ENCODE assay signal across 27 cellular contexts in the genomic region with DNA sequence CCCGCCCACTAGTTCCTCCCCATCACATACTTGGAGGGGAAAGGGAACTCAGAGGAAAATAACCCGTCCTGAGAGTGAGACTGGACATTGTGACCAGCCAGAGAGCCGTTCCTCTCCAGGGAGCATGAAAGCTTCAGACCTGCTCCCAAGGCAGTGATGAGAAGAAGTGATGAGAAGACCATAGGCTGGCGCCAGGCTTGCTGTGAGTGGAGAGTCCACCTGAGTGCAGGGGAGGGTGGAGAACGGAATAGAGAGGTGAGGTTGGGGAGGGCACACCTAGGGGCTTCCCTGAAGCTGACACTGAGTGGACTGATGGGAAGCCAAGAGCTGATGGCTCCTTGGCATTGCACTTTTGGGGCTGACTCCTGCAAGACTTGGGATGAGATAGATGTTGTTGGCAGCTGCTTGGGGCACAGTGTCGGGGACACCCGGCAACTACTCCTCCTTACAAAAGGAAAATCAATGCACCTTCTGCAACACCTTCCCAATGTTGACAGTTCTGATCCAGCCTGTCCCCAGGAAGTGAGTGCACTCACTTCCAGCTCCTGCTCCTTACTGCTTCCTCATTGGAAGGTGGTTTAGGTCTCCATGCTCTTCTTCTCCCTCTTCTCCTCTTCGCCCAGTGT.
"Had no signal": no experiment of that assay in that cellular context is flagged by ENCODE, and none has a peak within 500 bp of the region (broad histone marks: within the 10 kb centered on the region; RNA-seq: fewer than 3 reads in every experiment).

No MANE protein-coding gene starts in this region.

- H3K4me1 Mint-ChIP-seq: activated CD4-positive, alpha-beta memory T cell treated with anti-CD3 and anti-CD28 coated beads, Interleukin-2, amount 10 ng/mL, durations not matched to agents 7 days and 5 days; activated CD4-positive, alpha-beta T cell treated with anti-CD3 and anti-CD28 coated beads for 36 hours; activated CD4-positive, alpha-beta T cell treated with anti-CD3 and anti-CD28 coated beads, Interleukin-2, amount 10 ng/mL, durations not matched to agents 7 days and 5 days; activated CD8-positive, alpha-beta memory T cell treated with anti-CD3 and anti-CD28 coated beads, Interleukin-2, amount 10 ng/mL, durations not matched to agents 7 days and 5 days; activated naive CD4-positive, alpha-beta T cell treated with anti-CD3 and anti-CD28 coated beads, Interleukin-2, amount 10 ng/mL, durations not matched to agents 7 days and 5 days; activated naive CD8-positive, alpha-beta T cell treated with anti-CD3 and anti-CD28 coated beads, Interleukin-2, amount 10 ng/mL, durations not matched to agents 7 days and 5 days; brain had no signal

- ATAC-seq: activated CD4-positive, alpha-beta T cell treated with anti-CD3 and anti-CD28 coated beads for 36 hours; activated CD8-positive, alpha-beta memory T cell treated with anti-CD3 and anti-CD28 coated beads, Interleukin-2, amount 10 ng/mL, durations not matched to agents 7 days and 5 days; activated naive CD4-positive, alpha-beta T cell treated with anti-CD3 and anti-CD28 coated beads, Interleukin-2, amount 50 U/mL, for 72 hours; activated T-cell treated with anti-CD3 and anti-CD28 coated beads, Interleukin-2, amount 50 U/mL, for 72 hours had no signal

- H3K4me3 ChIP-seq: ascending aorta, breast epithelium, cardiac muscle cell, colonic mucosa had no signal

- H3K36me3 Mint-ChIP-seq: activated CD8-positive, alpha-beta memory T cell treated with anti-CD3 and anti-CD28 coated beads, Interleukin-2, amount 10 ng/mL, durations not matched to agents 7 days and 5 days; activated naive CD4-positive, alpha-beta T cell treated with anti-CD3 and anti-CD28 coated beads, Interleukin-2, amount 10 ng/mL, durations not matched to agents 7 days and 5 days; activated naive CD4-positive, alpha-beta T cell treated with anti-CD3 and anti-CD28 coated beads, Interleukin-2, amount 50 U/mL, for 72 hours; activated naive CD8-positive, alpha-beta T cell treated with anti-CD3 and anti-CD28 coated beads, Interleukin-2, amount 10 ng/mL, durations not matched to agents 7 days and 5 days; brain had no signal

- H3K4me1 ChIP-seq: ascending aorta, breast epithelium, colonic mucosa had no signal

- H3K27ac Mint-ChIP-seq: activated CD4-positive, alpha-beta memory T cell treated with anti-CD3 and anti-CD28 coated beads, Interleukin-2, amount 10 ng/mL, durations not matched to agents 7 days and 5 days; activated CD4-positive, alpha-beta T cell treated with anti-CD3 and anti-CD28 coated beads for 36 hours; activated CD4-positive, alpha-beta T cell treated with anti-CD3 and anti-CD28 coated beads, Interleukin-2, amount 10 ng/mL, durations not matched to agents 7 days and 5 days; activated CD8-positive, alpha-beta memory T cell treated with anti-CD3 and anti-CD28 coated beads, Interleukin-2, amount 10 ng/mL, durations not matched to agents 7 days and 5 days; activated naive CD4-positive, alpha-beta T cell treated with anti-CD3 and anti-CD28 coated beads, Interleukin-2, amount 10 ng/mL, durations not matched to agents 7 days and 5 days; activated naive CD4-positive, alpha-beta T cell treated with anti-CD3 and anti-CD28 coated beads, Interleukin-2, amount 50 U/mL, for 72 hours; activated naive CD8-positive, alpha-beta T cell treated with anti-CD3 and anti-CD28 coated beads, Interleukin-2, amount 10 ng/mL, durations not matched to agents 7 days and 5 days; activated T-cell treated with anti-CD3 and anti-CD28 coated beads, Interleukin-2, amount 50 U/mL, for 24 hours; activated T-cell treated with anti-CD3 and anti-CD28 coated beads, Interleukin-2, amount 50 U/mL, for 72 hours; brain had no signal

- H3K4me3 Mint-ChIP-seq: activated CD4-positive, alpha-beta memory T cell treated with anti-CD3 and anti-CD28 coated beads, Interleukin-2, amount 10 ng/mL, durations not matched to agents 7 days and 5 days; activated CD4-positive, alpha-beta T cell treated with anti-CD3 and anti-CD28 coated beads for 36 hours; activated CD4-positive, alpha-beta T cell treated with anti-CD3 and anti-CD28 coated beads, Interleukin-2, amount 10 ng/mL, durations not matched to agents 7 days and 5 days; activated CD8-positive, alpha-beta memory T cell treated with anti-CD3 and anti-CD28 coated beads, Interleukin-2, amount 10 ng/mL, durations not matched to agents 7 days and 5 days; activated naive CD4-positive, alpha-beta T cell treated with anti-CD3 and anti-CD28 coated beads, Interleukin-2, amount 10 ng/mL, durations not matched to agents 7 days and 5 days; activated naive CD8-positive, alpha-beta T cell treated with anti-CD3 and anti-CD28 coated beads, Interleukin-2, amount 10 ng/mL, durations not matched to agents 7 days and 5 days; activated T-cell treated with anti-CD3 and anti-CD28 coated beads, Interleukin-2, amount 50 U/mL, for 24 hours; activated T-cell treated with anti-CD3 and anti-CD28 coated beads, Interleukin-2, amount 50 U/mL, for 72 hours; brain had no signal

- DNase-seq: activated CD4-positive, alpha-beta memory T cell treated with anti-CD3 and anti-CD28 coated beads, Interleukin-2, amount 10 ng/mL, durations not matched to agents 7 days and 5 days; activated CD4-positive, alpha-beta T cell treated with anti-CD3 and anti-CD28 coated beads for 36 hours; activated CD4-positive, alpha-beta T cell treated with anti-CD3 and anti-CD28 coated beads, Interleukin-2, amount 10 ng/mL, durations not matched to agents 7 days and 5 days; activated CD4-positive, alpha-beta T cell treated with anti-CD3 and anti-CD28 coated beads, Interleukin-2, amount 50 U/mL, for 4 hours; activated CD4-positive, CD25-positive, alpha-beta regulatory T cell; activated CD4-positive, CD25-positive, alpha-beta regulatory T cell treated with anti-CD3 and anti-CD28 coated beads, Interleukin-2, amount 50 U/mL, for 72 hours; activated CD8-positive, alpha-beta memory T cell treated with anti-CD3 and anti-CD28 coated beads, Interleukin-2, amount 10 ng/mL, durations not matched to agents 7 days and 5 days; activated CD8-positive, alpha-beta memory T cell treated with anti-CD3 and anti-CD28 coated beads, Interleukin-2, amount 50 U/mL, for 48 hours; activated gamma-delta T cell; activated naive CD4-positive, alpha-beta T cell; activated naive CD4-positive, alpha-beta T cell treated with anti-CD3 and anti-CD28 coated beads, Interleukin-2, amount 10 ng/mL, durations not matched to agents 7 days and 5 days; activated naive CD8-positive, alpha-beta T cell treated with anti-CD3 and anti-CD28 coated beads, Interleukin-2, amount 10 ng/mL, durations not matched to agents 7 days and 5 days; activated T-cell treated with anti-CD3 and anti-CD28 coated beads for 4 hours; activated T-cell treated with anti-CD3 and anti-CD28 coated beads, Interleukin-2, amount 50 U/mL, for 24 hours; activated T-cell treated with anti-CD3 and anti-CD28 coated beads, Interleukin-2, amount 50 U/mL, for 72 hours; central memory CD4-positive, alpha-beta T cell; cerebellar nuclear complex; colonic mucosa; effector CD8-positive, alpha-beta T cell; foreskin fibroblast; T-helper 2 cell had no signal

- H3K36me3 ChIP-seq: ascending aorta, breast epithelium, cardiac muscle cell, colonic mucosa had no signal

- H3K27me3 ChIP-seq: ascending aorta, colonic mucosa had no signal

- H3K9me3 Mint-ChIP-seq: activated CD4-positive, alpha-beta memory T cell treated with anti-CD3 and anti-CD28 coated beads, Interleukin-2, amount 10 ng/mL, durations not matched to agents 7 days and 5 days; activated CD4-positive, alpha-beta T cell treated with anti-CD3 and anti-CD28 coated beads, Interleukin-2, amount 10 ng/mL, durations not matched to agents 7 days and 5 days; activated naive CD4-positive, alpha-beta T cell treated with anti-CD3 and anti-CD28 coated beads, Interleukin-2, amount 10 ng/mL, durations not matched to agents 7 days and 5 days; activated naive CD4-positive, alpha-beta T cell treated with anti-CD3 and anti-CD28 coated beads, Interleukin-2, amount 50 U/mL, for 72 hours; activated naive CD8-positive, alpha-beta T cell treated with anti-CD3 and anti-CD28 coated beads, Interleukin-2, amount 10 ng/mL, durations not matched to agents 7 days and 5 days; activated T-cell treated with anti-CD3 and anti-CD28 coated beads, Interleukin-2, amount 50 U/mL, for 24 hours; activated T-cell treated with anti-CD3 and anti-CD28 coated beads, Interleukin-2, amount 50 U/mL, for 72 hours had no signal

- H3K9me3 ChIP-seq: ascending aorta, breast epithelium, colonic mucosa had no signal

- H3K27ac ChIP-seq: ascending aorta, breast epithelium, cardiac muscle cell, colonic mucosa, epithelial cell of prostate had no signal
